Comparison of ENCODE assay signal across 18 cellular contexts in genomic region chr15:23574742-23575141, GRCh38. TPM values are rescaled to one million over a fixed set of nuclear protein-coding genes. Genes with fewer than 3 reads are reported as not detected.
"Had no signal": no experiment of that assay in that cellular context is flagged by ENCODE, and none has a peak within 500 bp of the region (broad histone marks: within the 10 kb centered on the region; RNA-seq: fewer than 3 reads in every experiment).

No MANE protein-coding gene starts in this region.

- H3K27ac ChIP-seq: sigmoid colon, stomach had no signal

- H3K27me3 ChIP-seq: sigmoid colon, stomach had no signal

- H3K4me1 ChIP-seq: sigmoid colon, stomach had no signal

- H3K4me1 Mint-ChIP-seq: activated B cell treated with CpG ODN at 0.5 μM for 24 hours; activated CD4-positive, alpha-beta memory T cell treated with anti-CD3 and anti-CD28 coated beads, Interleukin-2, amount 10 ng/mL, durations not matched to agents 7 days and 5 days; activated CD8-positive, alpha-beta memory T cell treated with anti-CD3 and anti-CD28 coated beads, Interleukin-2, amount 10 ng/mL, durations not matched to agents 7 days and 5 days; stimulated activated effector memory CD8-positive, alpha-beta T cell treated with anti-CD3 and anti-CD28 coated beads, Interleukin-12 subunit alpha, Interleukin-12 subunit beta, amount 100 ng/mL, for 72 hours had no signal

- H3K27me3 Mint-ChIP-seq: activated B cell treated with CpG ODN at 0.5 μM for 24 hours; activated CD4-positive, alpha-beta memory T cell treated with anti-CD3 and anti-CD28 coated beads, Interleukin-2, amount 10 ng/mL, durations not matched to agents 7 days and 5 days; activated CD8-positive, alpha-beta memory T cell treated with anti-CD3 and anti-CD28 coated beads, Interleukin-2, amount 10 ng/mL, durations not matched to agents 7 days and 5 days; activated naive CD8-positive, alpha-beta T cell; brain; effector memory CD8-positive, alpha-beta T cell; natural killer cell treated with Interleukin-12 subunit alpha and Interleukin-12 subunit beta and Interleukin-15 and Interleukin-18, amount 100 ng/mL, for 72 hours had no signal

- H3K4me3 Mint-ChIP-seq: activated B cell treated with CpG ODN at 0.5 μM for 24 hours; activated CD4-positive, alpha-beta memory T cell treated with anti-CD3 and anti-CD28 coated beads, Interleukin-2, amount 10 ng/mL, durations not matched to agents 7 days and 5 days; activated CD8-positive, alpha-beta memory T cell treated with anti-CD3 and anti-CD28 coated beads, Interleukin-2, amount 10 ng/mL, durations not matched to agents 7 days and 5 days; activated naive CD8-positive, alpha-beta T cell; brain; effector memory CD8-positive, alpha-beta T cell; natural killer cell treated with Interleukin-12 subunit alpha and Interleukin-12 subunit beta and Interleukin-15 and Interleukin-18, amount 100 ng/mL, for 72 hours; stimulated activated effector memory CD8-positive, alpha-beta T cell treated with anti-CD3 and anti-CD28 coated beads, Interleukin-12 subunit alpha, Interleukin-12 subunit beta, amount 100 ng/mL, for 72 hours had no signal

- ATAC-seq: activated CD8-positive, alpha-beta memory T cell treated with anti-CD3 and anti-CD28 coated beads, Interleukin-2, amount 10 ng/mL, durations not matched to agents 7 days and 5 days; effector memory CD8-positive, alpha-beta T cell; left cardiac atrium; stimulated activated effector memory CD8-positive, alpha-beta T cell treated with anti-CD3 and anti-CD28 coated beads, Interleukin-12 subunit alpha, Interleukin-12 subunit beta, amount 100 ng/mL, for 72 hours had no signal

- H3K27ac Mint-ChIP-seq: activated B cell treated with CpG ODN at 0.5 μM for 24 hours; activated CD4-positive, alpha-beta memory T cell treated with anti-CD3 and anti-CD28 coated beads, Interleukin-2, amount 10 ng/mL, durations not matched to agents 7 days and 5 days; activated CD8-positive, alpha-beta memory T cell treated with anti-CD3 and anti-CD28 coated beads, Interleukin-2, amount 10 ng/mL, durations not matched to agents 7 days and 5 days; activated naive CD8-positive, alpha-beta T cell; brain; effector memory CD8-positive, alpha-beta T cell; natural killer cell treated with Interleukin-12 subunit alpha and Interleukin-12 subunit beta and Interleukin-15 and Interleukin-18, amount 100 ng/mL, for 72 hours; stimulated activated effector memory CD8-positive, alpha-beta T cell treated with anti-CD3 and anti-CD28 coated beads, Interleukin-12 subunit alpha, Interleukin-12 subunit beta, amount 100 ng/mL, for 72 hours had no signal

- H3K9me3 Mint-ChIP-seq: activated B cell treated with CpG ODN at 0.5 μM for 24 hours; activated CD4-positive, alpha-beta memory T cell treated with anti-CD3 and anti-CD28 coated beads, Interleukin-2, amount 10 ng/mL, durations not matched to agents 7 days and 5 days; effector memory CD8-positive, alpha-beta T cell had no signal

- H3K9me3 ChIP-seq: sigmoid colon, stomach had no signal

- H3K36me3 ChIP-seq: sigmoid colon, stomach had no signal

- DNase-seq: activated B cell treated with CpG ODN at 0.5 μM for 24 hours; activated CD4-positive, alpha-beta memory T cell treated with anti-CD3 and anti-CD28 coated beads, Interleukin-2, amount 10 ng/mL, durations not matched to agents 7 days and 5 days; activated CD4-positive, alpha-beta T cell treated with anti-CD3 and anti-CD28 coated beads for 48 hours; activated CD8-positive, alpha-beta memory T cell treated with anti-CD3 and anti-CD28 coated beads, Interleukin-2, amount 10 ng/mL, durations not matched to agents 7 days and 5 days; amniotic stem cell; caudate nucleus; effector memory CD8-positive, alpha-beta T cell; left cardiac atrium; nucleus accumbens; sigmoid colon; stimulated activated CD4-positive, alpha-beta T cell treated with anti-CD3 and anti-CD28 coated beads, Interleukin-4, amount 100 ng/mL, for 24 hours; stomach; trophoblast cell had no signal

- H3K4me3 ChIP-seq: sigmoid colon, stomach had no signal

- H3K36me3 Mint-ChIP-seq: activated naive CD8-positive, alpha-beta T cell; brain; natural killer cell treated with Interleukin-12 subunit alpha and Interleukin-12 subunit beta and Interleukin-15 and Interleukin-18, amount 100 ng/mL, for 72 hours; stimulated activated effector memory CD8-positive, alpha-beta T cell treated with anti-CD3 and anti-CD28 coated beads, Interleukin-12 subunit alpha, Interleukin-12 subunit beta, amount 100 ng/mL, for 72 hours had no signal

RNA-seq across cellular contexts. Expression of gene MKRN3, which starts 9.3 kb away (rescaled TPM):
- total RNA-seq: dermis microvascular lymphatic vessel endothelial cell had no signal
